ENCODE assay signal across 10 cellular contexts in genomic region chr5:147482426-147483196, GRCh38. TPM values are rescaled to one million over a fixed set of nuclear protein-coding genes. Genes with fewer than 3 reads are reported as not detected.
DNase-seq lines count a peak whose midpoint lies in the region; ATAC-seq and TF ChIP-seq lines count a peak whose summit lies in the region.
"Had no signal": no experiment of that assay in that cellular context is flagged by ENCODE, and none has a peak within 500 bp of the region (broad histone marks: within the 10 kb centered on the region; RNA-seq: fewer than 3 reads in every experiment).

No MANE protein-coding gene starts in this region.

- TF ChIP-seq CTCF in heart right ventricle (IDR thresholded peaks at IDR 0.05): no peak

- H3K27me3 ChIP-seq in SJCRH30 (no peaks in the 10 kb centered on the region), heart right ventricle (no peaks in the 10 kb centered on the region), stomach smooth muscle (ENCODE audit: control insufficient read depth in 1 of 2, insufficient read depth in 2 of 2, low read length in 2 of 2) (no peaks in the 10 kb centered on the region)

- DNase-seq in DMS79 treated with DMSO at 0.1 percent for 48 hours (lab: John Stamatoyannopoulos, UW) (peak; percentile 24), DMS79 (lab: John Stamatoyannopoulos, UW) (no peak), SJCRH30 (no peak), heart right ventricle (no peak), activated gamma-delta T cell treated with Interleukin-2 at 50 U/mL for 16 hours (no peak), GF-D8 (lab: John Stamatoyannopoulos, UW) (no peak)
- DNase-seq in activated naive CD4-positive, alpha-beta T cell (lab: John Stamatoyannopoulos, UW): no peak
- DNase-seq: activated CD8-positive, alpha-beta memory T cell treated with anti-CD3 and anti-CD28 coated beads, Interleukin-2, amount 10 ng/mL, durations not matched to agents 7 days and 5 days had no signal

- H3K9ac ChIP-seq in stomach smooth muscle (ENCODE audit: low read length in 2 of 2): no peak overlapping the region

- H3K4me1 ChIP-seq in SJCRH30 (peaks cover 10% of the 10 kb centered on the region), heart right ventricle (peaks cover 9 to 91% (median 62%) of the 10 kb centered on the region in 9 donors), stomach smooth muscle (ENCODE audit: control insufficient read depth, insufficient read depth, low read length) (peaks cover 33% of the 10 kb centered on the region)

- intact Hi-C loops in heart right ventricle (cut with DNase I): loop anchor here in 1 of 10 donors (2.0 kb wide), 1 partner anchor 22 kb away; no protein-coding TSS in a partner anchor

- whole genome bisulfite sequencing in heart right ventricle, 2 donors: 57 to 61% methylated on average over 9 of the region's 9 CpGs

- H3K9me3 ChIP-seq in SJCRH30 (replicated peaks): 0 out of 2 replicates have a peak, but pooled peaks cover 4% of the 10 kb centered on the region
- peaks cover 0 to 7% (median 0%) of the 10 kb centered on the region in 11 donors for H3K9me3 ChIP-seq in heart right ventricle
- no peaks in the 10 kb centered on the region for H3K9me3 ChIP-seq in stomach smooth muscle (ENCODE audit: control insufficient read depth in 2 of 2, low read length in 2 of 2)

- H3K4me3 ChIP-seq in SJCRH30: no peak overlapping the region
- H3K4me3 ChIP-seq in heart right ventricle: no peak overlapping the region
- no peak overlapping the region for H3K4me3 ChIP-seq in stomach smooth muscle (ENCODE audit: low read length in 2 of 2)

- ATAC-seq in heart right ventricle: peak in 1 of 8 donors; percentile 6
- ATAC-seq: activated CD8-positive, alpha-beta memory T cell treated with anti-CD3 and anti-CD28 coated beads, Interleukin-2, amount 10 ng/mL, durations not matched to agents 7 days and 5 days had no signal

- H3K27ac ChIP-seq in SJCRH30 (peak overlapping the region; percentile 17), heart right ventricle (peak overlapping the region; percentile 40 to 93 (median 72)), stomach smooth muscle (ENCODE audit: low read length) (peak overlapping the region; percentile 61)
- H3K27ac ChIP-seq: 22Rv1 had no signal

- H3K36me3 ChIP-seq in SJCRH30 (no peaks in the 10 kb centered on the region), heart right ventricle (no peaks in the 10 kb centered on the region), stomach smooth muscle (ENCODE audit: control insufficient read depth in 2 of 2, insufficient read depth in 2 of 2, low read length in 2 of 2) (no peaks in the 10 kb centered on the region)

RNA-seq across cellular contexts. Expression of gene DPYSL3, which starts 27.3 kb away (rescaled TPM):
- total RNA-seq in SJCRH30 (2014; rRNA removed; shearing (Covaris generic)): 42.2 and 42.7 TPM in 2 replicates
- total RNA-seq in heart right ventricle: 10 to 100 TPM; 16.6 to 27.4 (median 21.0) TPM
- 10 to 100 TPM; 15.2 to 15.8 TPM for polyA plus RNA-seq in heart right ventricle

Comparison
In these comparisons a context has a peak if more than half of its experiments do, and no peak if none do; other contexts are left out.
1. H3K27ac ChIP-seq: peak in every context shown above with its lines; median percentile 72 in heart right ventricle; 61 in stomach smooth muscle; 17 in SJCRH30.